1 cellular context compared by ENCODE assay signal in the genomic region with DNA sequence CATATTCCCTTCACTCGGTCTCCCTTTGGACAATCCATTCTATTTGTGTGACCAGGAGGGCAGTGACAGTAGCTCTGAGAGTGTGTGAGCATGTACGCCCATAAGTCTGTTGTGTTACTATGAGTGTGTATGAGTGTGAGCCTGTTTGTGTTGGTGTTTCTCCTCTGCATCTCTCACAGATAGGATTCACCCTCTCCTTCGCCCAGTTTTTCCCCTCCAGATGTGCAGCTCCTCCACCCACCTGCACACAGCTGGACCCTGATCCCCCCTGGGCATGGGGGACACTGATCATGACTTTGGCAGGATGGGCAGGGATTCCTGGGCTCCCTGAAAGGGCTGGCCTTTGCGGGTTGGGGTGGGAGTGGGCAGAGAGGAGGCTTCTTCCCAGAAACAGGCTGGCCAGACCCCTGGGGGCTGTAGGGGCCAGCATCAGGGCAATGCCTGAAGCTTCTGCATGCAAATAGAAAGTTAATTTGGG.
TF ChIP-seq lines count a peak whose summit lies in the region.

No MANE protein-coding gene starts in this region.

TF ChIP-seq in endothelial cell of umbilical vein, 7 proteins besides CTCF, POLR2A, EP300 and RAD21:
- TF ChIP-seq MYC (IDR thresholded peaks at IDR 0.05; ENCODE audit: low read depth, low read length) = no peak
- TF ChIP-seq GATA2 (IDR thresholded peaks at IDR 0.05; ENCODE audit: insufficient read depth, insufficient read length, low read depth, low read length) = no peak
- TF ChIP-seq MAX (IDR thresholded peaks at IDR 0.05; ENCODE audit: insufficient read depth, insufficient read length) = no peak
- TF ChIP-seq POLR2AphosphoS5 (IDR thresholded peaks at IDR 0.05; ENCODE audit: insufficient read depth, low read depth, low read length) = no peak
- TF ChIP-seq EZH2 (IDR thresholded peaks at IDR 0.05; ENCODE audit: borderline replicate concordance, low read depth, low read length, severe bottlenecking) = no peak
- TF ChIP-seq FOS (IDR thresholded peaks at IDR 0.05; ENCODE audit: borderline replicate concordance, insufficient read depth, low read length) = no peak
- no peak for TF ChIP-seq JUN (IDR thresholded peaks at IDR 0.05; ENCODE audit: borderline replicate concordance, insufficient read depth, insufficient read length, low read depth)
